In the genomic region with DNA sequence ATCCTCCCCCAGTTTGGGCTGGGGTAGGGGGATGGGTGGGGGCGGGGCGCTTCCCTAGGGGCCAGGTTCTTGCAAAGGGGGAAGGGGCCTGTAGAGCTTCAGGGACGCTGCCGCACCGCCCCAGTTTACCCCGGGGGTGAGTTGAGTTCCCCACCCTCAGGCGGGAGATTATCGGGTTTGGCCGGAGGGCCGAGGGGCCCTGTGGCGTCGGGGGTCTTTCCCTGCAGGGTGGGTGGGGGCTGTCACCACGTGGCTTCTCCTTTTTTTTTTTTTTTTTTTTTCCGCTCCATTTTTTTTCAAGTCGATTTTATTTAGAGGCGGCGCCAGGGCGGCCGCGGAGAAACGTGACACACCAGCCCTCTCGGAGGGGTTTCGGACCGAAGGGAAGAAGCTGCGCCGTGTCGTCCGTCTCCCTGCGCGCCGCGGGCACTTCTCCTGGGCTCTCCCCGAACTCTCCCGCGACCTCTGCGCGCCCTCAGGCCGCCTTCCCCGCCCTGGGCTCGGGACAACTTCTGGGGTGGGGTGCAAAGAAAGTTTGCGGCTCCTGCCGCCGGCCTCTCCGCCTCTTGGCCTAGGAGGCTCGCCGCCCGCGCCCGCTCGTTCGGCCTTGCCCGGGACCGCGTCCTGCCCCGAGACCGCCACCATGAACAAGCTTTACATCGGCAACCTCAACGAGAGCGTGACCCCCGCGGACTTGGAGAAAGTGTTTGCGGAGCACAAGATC, we compare ENCODE assay signal across 8 cellular contexts. TPM values are rescaled to one million over a fixed set of nuclear protein-coding genes. Genes with fewer than 3 reads are reported as not detected.
DNase-seq lines count a peak whose midpoint lies in the region; ATAC-seq and TF ChIP-seq lines count a peak whose summit lies in the region.

A gene (plus strand): TSS at position 283 of the 724 bp plus-strand sequence. CDS start 361 bp downstream, at position 644.

- H3K4me1 Mint-ChIP-seq in activated CD8-positive, alpha-beta T cell treated with anti-CD3 and anti-CD28 coated beads, Interleukin-2, amount 10 ng/mL, durations not matched to agents 7 days and 5 days (ENCODE audit: low read depth): peaks cover 30% of the 10 kb centered on the region
- peaks cover 17 to 41% of the 10 kb centered on the region in 2 donors for H3K4me1 Mint-ChIP-seq in stimulated activated naive B cell treated with anti-CD40 and anti-IgM and Interleukin-4, amounts not matched to agents 10 μg/mL and 1 μg/mL and 100 μg/mL, for 72 hours

- H3K27me3 Mint-ChIP-seq in activated CD8-positive, alpha-beta T cell treated with anti-CD3 and anti-CD28 coated beads, Interleukin-2, amount 10 ng/mL, durations not matched to agents 7 days and 5 days (ENCODE audit: low read depth): peaks cover 78% of the 10 kb centered on the region
- H3K27me3 Mint-ChIP-seq in stimulated activated naive B cell treated with anti-CD40 and anti-IgM and Interleukin-4, amounts not matched to agents 10 μg/mL and 1 μg/mL and 100 μg/mL, for 72 hours: peaks cover 77 to 90% of the 10 kb centered on the region in 2 donors

- intact Hi-C loops in left ventricle myocardium inferior (cut with micrococcal nuclease) (no loop called here), prostate gland (cut with DNase I) (no loop called here)

- H3K9me3 ChIP-seq in BE2C: no peaks in the 10 kb centered on the region
- no peaks in the 10 kb centered on the region for H3K9me3 ChIP-seq in left ventricle myocardium inferior (replicated peaks)
- H3K9me3 ChIP-seq in prostate gland: no peaks in the 10 kb centered on the region

- CTCF ChIA-PET in activated CD8-positive, alpha-beta T cell treated with anti-CD3 and anti-CD28 coated beads, Interleukin-2, amount 10 ng/mL, durations not matched to agents 7 days and 5 days (lab: Charles Lee): interaction anchor here (0.6 to 2.7 kb wide), 2 partner anchors 36 to 132 kb away, joined by 3 to 8 read pairs; no protein-coding TSS in a partner anchor

- H3K9me3 Mint-ChIP-seq in activated CD8-positive, alpha-beta T cell treated with anti-CD3 and anti-CD28 coated beads, Interleukin-2, amount 10 ng/mL, durations not matched to agents 7 days and 5 days (ENCODE audit: insufficient read depth): no peaks in the 10 kb centered on the region
- H3K9me3 Mint-ChIP-seq in stimulated activated naive B cell treated with anti-CD40 and anti-IgM and Interleukin-4, amounts not matched to agents 10 μg/mL and 1 μg/mL and 100 μg/mL, for 72 hours: no peaks in the 10 kb centered on the region

- H3K4me1 ChIP-seq in BE2C: no peaks in the 10 kb centered on the region
- peaks cover 31% of the 10 kb centered on the region for H3K4me1 ChIP-seq in left ventricle myocardium inferior
- H3K4me1 ChIP-seq in prostate gland (replicated peaks): no peaks in the 10 kb centered on the region

- peak; percentile 59 for ATAC-seq in activated CD8-positive, alpha-beta T cell treated with anti-CD3 and anti-CD28 coated beads, Interleukin-2, amount 10 ng/mL, durations not matched to agents 7 days and 5 days
- peak; percentile 47 to 65 for ATAC-seq in stimulated activated naive B cell treated with anti-CD40 and anti-IgM and Interleukin-4, amounts not matched to agents 10 μg/mL and 1 μg/mL and 100 μg/mL, for 72 hours (replicated peaks)
- no peak for ATAC-seq in HG03135 (IDR thresholded peaks at IDR 0.05; ENCODE audit: unreplicated experiment)
- ATAC-seq in HG03159 (IDR thresholded peaks at IDR 0.05; ENCODE audit: unreplicated experiment): no peak

- TF ChIP-seq CTCF in BE2C (IDR thresholded peaks at IDR 0.05; ENCODE audit: low read depth, low read length) (no peak), left ventricle myocardium inferior (IDR thresholded peaks at IDR 0.05; ENCODE audit: borderline replicate concordance) (no peak), prostate gland (IDR thresholded peaks at IDR 0.05) (no peak)

- H3K4me3 Mint-ChIP-seq in activated CD8-positive, alpha-beta T cell treated with anti-CD3 and anti-CD28 coated beads, Interleukin-2, amount 10 ng/mL, durations not matched to agents 7 days and 5 days: peak within 1 kb of the TSS; percentile 48
- peak within 1 kb of the TSS; percentile 81 to 88 for H3K4me3 Mint-ChIP-seq in stimulated activated naive B cell treated with anti-CD40 and anti-IgM and Interleukin-4, amounts not matched to agents 10 μg/mL and 1 μg/mL and 100 μg/mL, for 72 hours

- POLR2A ChIA-PET in activated CD8-positive, alpha-beta T cell treated with anti-CD3 and anti-CD28 coated beads, Interleukin-2, amount 10 ng/mL, durations not matched to agents 7 days and 5 days (lab: Charles Lee): no interaction called here

- peak within 1 kb of the TSS; percentile 61 for H3K27ac Mint-ChIP-seq in activated CD8-positive, alpha-beta T cell treated with anti-CD3 and anti-CD28 coated beads, Interleukin-2, amount 10 ng/mL, durations not matched to agents 7 days and 5 days
- peak within 1 kb of the TSS; percentile 77 for H3K27ac Mint-ChIP-seq in stimulated activated naive B cell treated with anti-CD40 and anti-IgM and Interleukin-4, amounts not matched to agents 10 μg/mL and 1 μg/mL and 100 μg/mL, for 72 hours

- H3K27me3 ChIP-seq in BE2C: peaks cover 85% of the 10 kb centered on the region
- H3K27me3 ChIP-seq in left ventricle myocardium inferior (ENCODE audit: low read depth): peaks cover 100% of the 10 kb centered on the region
- peaks cover 72% of the 10 kb centered on the region for H3K27me3 ChIP-seq in prostate gland (replicated peaks; ENCODE audit: insufficient read depth)

- H3K4me3 ChIP-seq in BE2C (ENCODE audit: low read depth, low read length) (peak within 1 kb of the TSS; percentile 77), left ventricle myocardium inferior (peak within 1 kb of the TSS; percentile 50), prostate gland (no peak within 1 kb of the TSS)

- TF ChIP-seq POLR2A in prostate gland (IDR thresholded peaks at IDR 0.05): no peak

- H3K27ac ChIP-seq in left ventricle myocardium inferior (replicated peaks) (no peak within 1 kb of the TSS), prostate gland (no peak within 1 kb of the TSS)

- 2% methylated on average over 62 of the region's 62 CpGs for WGBS in prostate gland

- DNase-seq in BE2C (peak; percentile 60), HK-2 (ENCODE audit: unreplicated experiment) (peak; percentile 76), left ventricle myocardium inferior (no peak), prostate gland (ENCODE audit: low spot score) (no peak)
- DNase-seq in activated CD8-positive, alpha-beta T cell treated with anti-CD3 and anti-CD28 coated beads, Interleukin-2, amount 10 ng/mL, durations not matched to agents 7 days and 5 days: no peak
- DNase-seq in stimulated activated naive B cell treated with anti-CD40 and anti-IgM and Interleukin-4, amounts not matched to agents 10 μg/mL and 1 μg/mL and 100 μg/mL, for 72 hours: no peak

- H3K36me3 ChIP-seq in BE2C (no peaks in the 10 kb centered on the region), left ventricle myocardium inferior (no peaks in the 10 kb centered on the region), prostate gland (no peaks in the 10 kb centered on the region)

- H3K36me3 Mint-ChIP-seq in activated CD8-positive, alpha-beta T cell treated with anti-CD3 and anti-CD28 coated beads, Interleukin-2, amount 10 ng/mL, durations not matched to agents 7 days and 5 days (ENCODE audit: low read depth): no peaks in the 10 kb centered on the region
- peaks cover 0 to 3% of the 10 kb centered on the region in 2 donors for H3K36me3 Mint-ChIP-seq in stimulated activated naive B cell treated with anti-CD40 and anti-IgM and Interleukin-4, amounts not matched to agents 10 μg/mL and 1 μg/mL and 100 μg/mL, for 72 hours

RNA-seq across cellular contexts. Expression of the gene that starts here (rescaled TPM):
- polyA plus RNA-seq in BE2C (2012; ENCODE audit: insufficient read depth, insufficient read length, low read depth): 20.5 TPM
- not detected for total RNA-seq in activated CD8-positive, alpha-beta T cell treated with anti-CD3 and anti-CD28 coated beads, Interleukin-2, amount 10 ng/mL, durations not matched to agents 7 days and 5 days
- total RNA-seq in left ventricle myocardium inferior (not detected), prostate gland (10 to 100 TPM in 1 of 2 donors, not detected in 1; 10.9 TPM)

Comparison
In these comparisons a context has a peak if more than half of its experiments do, and no peak if none do; other contexts are left out.
1. Peak in ATAC-seq in activated CD8-positive, alpha-beta T cell treated with anti-CD3 and anti-CD28 coated beads, Interleukin-2, amount 10 ng/mL, durations not matched to agents 7 days and 5 days; RNA of the gene not detected or under 1 TPM.
2. DNase-seq: peak in BE2C (single experiment) and HK-2 (single experiment); none in activated CD8-positive, alpha-beta T cell treated with anti-CD3 and anti-CD28 coated beads, Interleukin-2, amount 10 ng/mL, durations not matched to agents 7 days and 5 days (single experiment), left ventricle myocardium inferior (single experiment), stimulated activated naive B cell treated with anti-CD40 and anti-IgM and Interleukin-4, amounts not matched to agents 10 μg/mL and 1 μg/mL and 100 μg/mL, for 72 hours (single experiment) and prostate gland (single experiment).
3. H3K4me3 ChIP-seq: peak in BE2C (single experiment) and left ventricle myocardium inferior (single experiment); none in prostate gland (0 of 2).
4. ATAC-seq: peak in stimulated activated naive B cell treated with anti-CD40 and anti-IgM and Interleukin-4, amounts not matched to agents 10 μg/mL and 1 μg/mL and 100 μg/mL, for 72 hours (2 of 2); none in HG03135 (single experiment) and HG03159 (single experiment).